In genomic region chr1:108643492-108644333, GRCh38 we compare ENCODE assay signal across 8 cellular contexts. TPM values are rescaled to one million over a fixed set of nuclear protein-coding genes. Genes with fewer than 3 reads are reported as not detected.
DNase-seq lines count a peak whose midpoint lies in the region; ATAC-seq and TF ChIP-seq lines count a peak whose summit lies in the region.

No MANE protein-coding gene starts in this region.

- no peaks in the 10 kb centered on the region for H3K79me2 ChIP-seq in SU-DHL-6 (ENCODE audit: insufficient read depth, low read length)

- H3K9me3 ChIP-seq in SU-DHL-6 (ENCODE audit: insufficient read depth, low read length) = no peaks in the 10 kb centered on the region
- no peaks in the 10 kb centered on the region for H3K9me3 ChIP-seq in left lung

- no peaks in the 10 kb centered on the region for H3K36me3 ChIP-seq in SU-DHL-6 (ENCODE audit: low read length)
- no peaks in the 10 kb centered on the region for H3K36me3 ChIP-seq in left lung

- H4K20me1 ChIP-seq in SU-DHL-6 (ENCODE audit: low read depth, low read length) = no peaks in the 10 kb centered on the region

- peaks cover 0 to 56% of the 10 kb centered on the region in 2 donors for H3K4me1 ChIP-seq in left lung

- H3F3A ChIP-seq in SU-DHL-6 (ENCODE audit: insufficient read depth) = no peaks in the 10 kb centered on the region

- TF ChIP-seq CTCF in SU-DHL-6 (IDR thresholded peaks at IDR 0.05; ENCODE audit: insufficient read depth, low read length, poor library complexity, severe bottlenecking) (peak; percentile 27), left lung (IDR thresholded peaks at IDR 0.05) (peak; percentile 43 to 57)

- H3K4me3 ChIP-seq in SU-DHL-6 (ENCODE audit: insufficient read depth, low read length, poor library complexity, severe bottlenecking) = no peak overlapping the region
- no peak overlapping the region for H3K4me3 ChIP-seq in left lung

- H3K9ac ChIP-seq in SU-DHL-6 (ENCODE audit: low read length) = no peak overlapping the region

- intact Hi-C loops in left lung (cut with DNase I) = no loop called here

- H3K27me3 ChIP-seq in SU-DHL-6 (ENCODE audit: low read length) = no peaks in the 10 kb centered on the region
- no peaks in the 10 kb centered on the region for H3K27me3 ChIP-seq in left lung

- DNase-seq in COLO829 (ENCODE audit: low spot score) (peak; percentile 30), NCI-H1417 (lab: John Stamatoyannopoulos, UW) (peak; percentile 34 to 79 (median 60)), cerebellum (ENCODE audit: low spot score) (peak; percentile 72), left lung (no peak)
- DNase-seq in stimulated activated naive CD4-positive, alpha-beta T cell treated with Interleukin-2 at 50 U/mL for 16 hours (lab: John Stamatoyannopoulos, UW) = peak; percentile 21

- H3K9me2 ChIP-seq in SU-DHL-6 (replicated peaks; ENCODE audit: insufficient read depth, low read length) = no peaks in the 10 kb centered on the region

- peak; percentile 72 for ATAC-seq in GM19351 (IDR thresholded peaks at IDR 0.05; ENCODE audit: unreplicated experiment)
- ATAC-seq in left lung = peak; percentile 65
- no peak for ATAC-seq in GM21367 (IDR thresholded peaks at IDR 0.05; ENCODE audit: unreplicated experiment)

- no peak overlapping the region for H2AFZ ChIP-seq in SU-DHL-6 (ENCODE audit: low read depth, low read length, severe bottlenecking)

- no peak overlapping the region for H3K4me2 ChIP-seq in SU-DHL-6 (ENCODE audit: low read depth, low read length, poor library complexity, severe bottlenecking)

- H3K27ac ChIP-seq in SU-DHL-6 (ENCODE audit: low read depth, low read length) = no peak overlapping the region
- H3K27ac ChIP-seq in left lung = no peak overlapping the region

RNA-seq across cellular contexts. Expression of gene HENMT1, which starts 17.2 kb away (rescaled TPM):
- total RNA-seq in cerebellum (17.2 TPM), left lung (1 to 10 TPM; 7.0 to 7.6 TPM)

RNA-seq across cellular contexts. Expression of gene PRPF38B, which starts 48.4 kb away (rescaled TPM):
- total RNA-seq in cerebellum = 25.0 TPM
- 10 to 100 TPM; 24.7 to 40.5 TPM for total RNA-seq in left lung

Comparison
In these comparisons a context has a peak if more than half of its experiments do, and no peak if none do; other contexts are left out.
1. DNase-seq: peak in COLO829 (single experiment), NCI-H1417 (3 of 3), cerebellum (single experiment) and stimulated activated naive CD4-positive, alpha-beta T cell treated with Interleukin-2 at 50 U/mL for 16 hours (single experiment); none in left lung (0 of 2).